Comparison of ENCODE assay signal across 8 cellular contexts in genomic region chr14:91060472-91061308, GRCh38. TPM values are rescaled to one million over a fixed set of nuclear protein-coding genes. Genes with fewer than 3 reads are reported as not detected.
DNase-seq lines count a peak whose midpoint lies in the region; ATAC-seq and TF ChIP-seq lines count a peak whose summit lies in the region.

TSS of gene RPS6KA5 (minus strand) at chr14:91060641. CDS start at chr14:91060434, 207 bp downstream.

- peaks cover 0 to 8% (median 5%) of the 10 kb centered on the region in 3 donors for H3K36me3 Mint-ChIP-seq in CD8-positive, alpha-beta memory T cell

- no peak for TF ChIP-seq CTCF in lung (IDR thresholded peaks at IDR 0.05; ENCODE audit: control extremely low read depth, extremely low read depth)

- CTCF ChIA-PET in CD8-positive, alpha-beta memory T cell (lab: Charles Lee) = interaction anchor here (0.8 to 3.1 kb wide), 8 partner anchors 8 to 226 kb away, joined by 3 to 22 read pairs (median 4); partner anchors contain the start of gene DGLUCY

- POLR2A ChIA-PET in CD8-positive, alpha-beta memory T cell (lab: Charles Lee) = interaction anchor here (0.5 to 3.7 kb wide), 16 partner anchors 9 to 678 kb away, joined by 3 to 42 read pairs (median 4); partner anchors contain the start of genes CALM1, DGLUCY, GPR68 and PPP4R3A

- 0% methylated on average over 58 to 69 of the region's 69 CpGs for WGBS in lung, 2 donors

- peak within 1 kb of the TSS in 6 of 8 donors; percentile 47 to 89 (median 60) for H3K27ac Mint-ChIP-seq in CD8-positive, alpha-beta memory T cell

- H3K27me3 ChIP-seq in CD8-positive, alpha-beta memory T cell (ENCODE audit: insufficient read depth, low read length, poor library complexity, severe bottlenecking) = no peaks in the 10 kb centered on the region
- H3K27me3 ChIP-seq in lung (ENCODE audit: control insufficient read depth, insufficient read depth) = no peaks in the 10 kb centered on the region

- peak; percentile 99 to 100 (median 100) for DNase-seq in CD8-positive, alpha-beta memory T cell
- peak; percentile 99 for DNase-seq in HS-5 (ENCODE audit: low read depth)
- peak; percentile 100 for DNase-seq in NK-92 treated with Interleukin-12 subunit alpha and Interleukin-12 subunit beta, amount 100 ng/mL, for 24 hours (lab: John Stamatoyannopoulos, UW)
- peak; percentile 99 for DNase-seq in activated CD8-positive, alpha-beta memory T cell treated with anti-CD3 and anti-CD28 coated beads for 24 hours
- DNase-seq in effector CD4-positive, alpha-beta T cell = peak; percentile 100
- DNase-seq in lung (ENCODE audit: low spot score) = peak; percentile 100
- peak; percentile 97 to 100 (median 100) for DNase-seq in stimulated activated CD4-positive, alpha-beta T cell treated with anti-CD3 and anti-CD28 coated beads, TNF-alpha, amount 100 ng/mL, for 4 hours (ENCODE audit: low read depth in 3 of 3)

- H3K4me3 ChIP-seq in CD8-positive, alpha-beta memory T cell (ENCODE audit: low read length) = peak within 1 kb of the TSS; percentile 79
- H3K4me3 ChIP-seq in lung = peak within 1 kb of the TSS; percentile 67

- no peaks in the 10 kb centered on the region for H3K27me3 Mint-ChIP-seq in CD8-positive, alpha-beta memory T cell

- ATAC-seq in GM19468 (IDR thresholded peaks at IDR 0.05; ENCODE audit: extremely low read depth, unreplicated experiment) = peak; percentile 89
- ATAC-seq in lung (ENCODE audit: insufficient read depth, low FRiP score) = peak; percentile 98

- H3K36me3 ChIP-seq in CD8-positive, alpha-beta memory T cell (ENCODE audit: insufficient read depth, low read length) = no peaks in the 10 kb centered on the region
- no peaks in the 10 kb centered on the region for H3K36me3 ChIP-seq in lung (ENCODE audit: control insufficient read depth in 2 of 2, insufficient read depth in 2 of 2, low read length in 2 of 2)

- H3K9me3 ChIP-seq in CD8-positive, alpha-beta memory T cell (ENCODE audit: low read length) = no peaks in the 10 kb centered on the region
- no peaks in the 10 kb centered on the region for H3K9me3 ChIP-seq in lung (ENCODE audit: control insufficient read depth in 2 of 2, insufficient read depth in 1 of 2, low read length in 1 of 2)

- peaks cover 51% of the 10 kb centered on the region for H3K4me1 ChIP-seq in CD8-positive, alpha-beta memory T cell (ENCODE audit: insufficient read depth, low read length)
- H3K4me1 ChIP-seq in lung (ENCODE audit: control insufficient read depth in 2 of 2, insufficient read depth in 2 of 2, low read length in 2 of 2) = peaks cover under 1 to 3% of the 10 kb centered on the region in 2 donors

- peaks cover 0 to 2% (median 0%) of the 10 kb centered on the region in 5 donors for H3K9me3 Mint-ChIP-seq in CD8-positive, alpha-beta memory T cell

- peaks cover 58 to 66% (median 66%) of the 10 kb centered on the region in 3 donors for H3K4me1 Mint-ChIP-seq in CD8-positive, alpha-beta memory T cell

- peak within 1 kb of the TSS; percentile 94 for H3K27ac ChIP-seq in CD8-positive, alpha-beta memory T cell (ENCODE audit: low read depth, low read length)
- H3K27ac ChIP-seq in lung (ENCODE audit: low read depth in 1 of 2, low read length in 1 of 2) = peak within 1 kb of the TSS; percentile 98 to 99

- H3K4me3 Mint-ChIP-seq in CD8-positive, alpha-beta memory T cell = peak within 1 kb of the TSS; percentile 78 to 93 (median 85)

RNA-seq across cellular contexts. Expression of gene RPS6KA5, which starts in this region (rescaled TPM):
- total RNA-seq in CD8-positive, alpha-beta memory T cell = 10 to 100 TPM; 17.7 to 19.9 TPM
- polyA plus RNA-seq in CD8-positive, alpha-beta memory T cell = 21.3 TPM
- 10 to 100 TPM in 1 of 2 donors, 1 to 10 TPM in 1; 9.0 to 14.8 TPM for total RNA-seq in lung
- polyA plus RNA-seq in lung = 1 to 10 TPM; 1.1 to 2.2 TPM

Comparison
In these comparisons a context has a peak if more than half of its experiments do, and no peak if none do; other contexts are left out.
1. Peak in every context shown above with its lines: DNase-seq, ATAC-seq, H3K4me3 ChIP-seq and H3K27ac ChIP-seq.